Comparison of ENCODE assay signal across 14 cellular contexts in the genomic region with DNA sequence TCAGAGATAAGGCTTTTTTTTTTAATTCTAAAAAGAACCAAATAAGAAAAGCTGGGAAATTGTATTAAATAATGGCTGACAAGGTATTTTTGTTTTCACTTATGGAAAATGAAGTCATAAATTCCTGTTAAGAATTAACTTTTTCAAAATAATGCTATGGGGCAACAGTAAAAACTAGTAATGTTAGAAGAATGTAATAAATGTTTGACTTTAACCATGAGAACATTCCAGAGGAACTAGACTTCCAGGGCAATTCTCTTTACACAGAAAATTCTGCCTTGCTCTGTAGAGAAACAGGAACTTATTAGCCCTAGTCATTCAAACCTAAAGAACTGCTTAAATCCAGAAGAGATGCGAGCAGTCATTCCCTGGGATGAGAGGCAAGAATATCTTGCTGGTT.
DNase-seq lines count a peak whose midpoint lies in the region; ATAC-seq and TF ChIP-seq lines count a peak whose summit lies in the region.
"Had no signal": no experiment of that assay in that cellular context is flagged by ENCODE, and none has a peak within 500 bp of the region (broad histone marks: within the 10 kb centered on the region; RNA-seq: fewer than 3 reads in every experiment).

No MANE protein-coding gene starts in this region.

- ATAC-seq in gastroesophageal sphincter: no peak
- ATAC-seq: activated T-helper 17 cell treated with anti-CD3 and anti-CD28 coated beads, Interleukin-2, amount 50 U/mL, for 72 hours had no signal

- H3K27ac ChIP-seq in mesenchymal stem cell (ENCODE audit: low read length, poor library complexity, severe bottlenecking) (peak overlapping the region; percentile 100), gastroesophageal sphincter (no peak overlapping the region)
- H3K27ac ChIP-seq: spleen had no signal

- peaks cover 78% of the 10 kb centered on the region for H3K4me1 Mint-ChIP-seq in chondrocyte (ENCODE audit: low read depth)
- H3K4me1 Mint-ChIP-seq: activated T-helper 17 cell treated with anti-CD3 and anti-CD28 coated beads, Interleukin-2, amount 50 U/mL, for 72 hours had no signal

- in situ Hi-C loops in ACHN (cut with HindIII; ENCODE audit: low pct_ligation_motif_present, low pct_unique_long_range_greater_than_20kb, low sequenced_read_pairs): no loop called here

- TF ChIP-seq POLR2A in gastroesophageal sphincter (IDR thresholded peaks at IDR 0.05): no peak

- 38% methylated on average over 1 of the region's 1 CpG for WGBS in mesenchymal stem cell
- WGBS in gastroesophageal sphincter (ENCODE audit: low coverage in 1 of 2), 2 donors: 54 to 83% methylated on average over 1 of the region's 1 CpG

- no peak overlapping the region for H3K4me2 ChIP-seq in mesenchymal stem cell (ENCODE audit: low read length, poor library complexity, severe bottlenecking)

- peak overlapping the region; percentile 34 for H2BK5ac ChIP-seq in mesenchymal stem cell (ENCODE audit: low read depth, low read length, poor library complexity, severe bottlenecking)

- no peak overlapping the region for H3K23ac ChIP-seq in mesenchymal stem cell (ENCODE audit: low read length in 2 of 2)

- H3K9me3 Mint-ChIP-seq in chondrocyte (ENCODE audit: low read depth): no peaks in the 10 kb centered on the region

- no peaks in the 10 kb centered on the region for H3K27me3 ChIP-seq in mesenchymal stem cell (ENCODE audit: control insufficient read depth in 1 of 2, insufficient read depth in 1 of 2, low read length in 2 of 2)
- no peaks in the 10 kb centered on the region for H3K27me3 ChIP-seq in gastroesophageal sphincter
- H3K27me3 ChIP-seq: spleen had no signal

- H2BK120ac ChIP-seq in mesenchymal stem cell (ENCODE audit: low read depth, low read length): no peak overlapping the region

- H3K4me3 ChIP-seq in mesenchymal stem cell (ENCODE audit: insufficient read depth in 1 of 2, low read depth in 1 of 2, low read length in 2 of 2) (no peak overlapping the region), gastroesophageal sphincter (no peak overlapping the region)
- H3K4me3 ChIP-seq: spleen had no signal

- H4K8ac ChIP-seq in mesenchymal stem cell (ENCODE audit: low read length): peak overlapping the region; percentile 55

- H3K36me3 ChIP-seq in mesenchymal stem cell (ENCODE audit: control insufficient read depth in 1 of 2, insufficient read depth in 2 of 2, low read depth in 1 of 2, low read length in 2 of 2): no peaks in the 10 kb centered on the region
- H3K36me3 ChIP-seq in gastroesophageal sphincter: no peaks in the 10 kb centered on the region
- H3K36me3 ChIP-seq: spleen had no signal

- no peak for TF ChIP-seq EP300 in gastroesophageal sphincter (IDR thresholded peaks at IDR 0.05)

- peak overlapping the region in 1 of 2 experiments; percentile 73 for H3K4ac ChIP-seq in mesenchymal stem cell (ENCODE audit: low read depth in 1 of 2, low read length in 2 of 2)

- no peaks in the 10 kb centered on the region for H3K36me3 Mint-ChIP-seq in chondrocyte (ENCODE audit: low read depth)

- DNase-seq in ACHN (peak; percentile 97), LHCN-M2 (ENCODE audit: low read depth) (peak; percentile 92), chondrocyte (ENCODE audit: low spot score) (no peak), mesenchymal stem cell (peak; percentile 76), GOT3 (lab: John Stamatoyannopoulos, UW) (no peak), hypothalamus (lab: John Stamatoyannopoulos, UW) (no peak), SHP77 (lab: John Stamatoyannopoulos, UW) (no peak)
- DNase-seq: cortex of kidney, H7, hippocampal formation, NCI-H345, spleen had no signal

- peak overlapping the region; percentile 28 for H3K4me3 Mint-ChIP-seq in chondrocyte (ENCODE audit: unreplicated experiment)
- H3K4me3 Mint-ChIP-seq: activated T-helper 17 cell treated with anti-CD3 and anti-CD28 coated beads, Interleukin-2, amount 50 U/mL, for 72 hours had no signal

- H3K9me3 ChIP-seq in mesenchymal stem cell (ENCODE audit: control insufficient read depth, low read length) (no peaks in the 10 kb centered on the region), gastroesophageal sphincter (no peaks in the 10 kb centered on the region)
- H3K9me3 ChIP-seq: spleen had no signal

- no peaks in the 10 kb centered on the region for H3K27me3 Mint-ChIP-seq in chondrocyte (ENCODE audit: low read depth)
- H3K27me3 Mint-ChIP-seq: activated T-helper 17 cell treated with anti-CD3 and anti-CD28 coated beads, Interleukin-2, amount 50 U/mL, for 72 hours had no signal

- H3K18ac ChIP-seq in mesenchymal stem cell (ENCODE audit: low read depth in 1 of 2, low read length in 2 of 2): peak overlapping the region; percentile 38 to 92

- H3K4me1 ChIP-seq in mesenchymal stem cell (ENCODE audit: control insufficient read depth, insufficient read depth, low read depth, low read length): no peaks in the 10 kb centered on the region
- H3K4me1 ChIP-seq in gastroesophageal sphincter: no peaks in the 10 kb centered on the region
- H3K4me1 ChIP-seq: spleen had no signal

- H2BK15ac ChIP-seq in mesenchymal stem cell (ENCODE audit: low read depth, poor library complexity, severe bottlenecking): no peak overlapping the region

- H2AFZ ChIP-seq in mesenchymal stem cell (ENCODE audit: low read depth, low read length): no peak overlapping the region

- H2BK12ac ChIP-seq in mesenchymal stem cell (ENCODE audit: low read length in 2 of 2): peak overlapping the region in 1 of 2 experiments; percentile 94

- peak overlapping the region; percentile 41 for H3K9ac ChIP-seq in mesenchymal stem cell (ENCODE audit: low read length)

- H3K27ac Mint-ChIP-seq in chondrocyte (ENCODE audit: unreplicated experiment): peak overlapping the region; percentile 96
- H3K27ac Mint-ChIP-seq: activated T-helper 17 cell treated with anti-CD3 and anti-CD28 coated beads, Interleukin-2, amount 50 U/mL, for 72 hours had no signal

- H4K91ac ChIP-seq in mesenchymal stem cell (ENCODE audit: low read length): peak overlapping the region; percentile 72

- H3K79me1 ChIP-seq in mesenchymal stem cell (replicated peaks; ENCODE audit: low read length, poor library complexity, severe bottlenecking): no peaks in the 10 kb centered on the region

- TF ChIP-seq CTCF in chondrocyte (IDR thresholded peaks at IDR 0.05) (no peak), gastroesophageal sphincter (IDR thresholded peaks at IDR 0.05) (no peak)

- peak overlapping the region; percentile 80 for H2AK5ac ChIP-seq in mesenchymal stem cell (ENCODE audit: low read length, severe bottlenecking)

- no peak overlapping the region for H3K14ac ChIP-seq in mesenchymal stem cell (ENCODE audit: low read length in 2 of 2)

Comparison
In these comparisons a context has a peak if more than half of its experiments do, and no peak if none do; other contexts are left out.
1. DNase-seq: peak in ACHN (single experiment), LHCN-M2 (single experiment) and mesenchymal stem cell (single experiment); none in chondrocyte (single experiment), GOT3 (single experiment), hypothalamus (0 of 51) and SHP77 (0 of 2).